16 cellular contexts compared by ENCODE assay signal in genomic region chr15:101100593-101101442, GRCh38.
"Had no signal": no experiment of that assay in that cellular context is flagged by ENCODE, and none has a peak within 500 bp of the region (broad histone marks: within the 10 kb centered on the region; RNA-seq: fewer than 3 reads in every experiment).

No MANE protein-coding gene starts in this region.

- H3K36me3 ChIP-seq: cardiac muscle cell, tibial nerve, vagina had no signal

- H3K27ac ChIP-seq: cardiac muscle cell, tibial nerve, vagina had no signal

- H3K36me3 Mint-ChIP-seq: activated naive CD8-positive, alpha-beta T cell; naive thymus-derived CD8-positive, alpha-beta T cell had no signal

- H3K9me3 Mint-ChIP-seq: activated T-helper 1 cell treated with anti-CD3 and anti-CD28 coated beads, Interleukin-12 subunit alpha, Interleukin-12 subunit beta, Interleukin-2, Interleukin-4 antibody, amounts not matched to agents 30 ng/mL and 10 ng/mL and 1 ng/mL, durations not matched to agents 14 hours and 24 hours and 36 hours; naive thymus-derived CD8-positive, alpha-beta T cell had no signal

- DNase-seq: activated CD4-positive, alpha-beta T cell treated with anti-CD3 and anti-CD28 coated beads for 36 hours; activated CD4-positive, alpha-beta T cell treated with anti-CD3 and anti-CD28 coated beads, Interleukin-2, amount 50 U/mL, for 48 hours; activated gamma-delta T cell treated with Interleukin-2 at 50 U/mL for 16 hours; left cardiac atrium; mesenchymal stem cell; retina had no signal

- H3K4me3 Mint-ChIP-seq: activated CD4-positive, alpha-beta T cell treated with anti-CD3 and anti-CD28 coated beads for 36 hours; activated naive CD8-positive, alpha-beta T cell; activated T-helper 1 cell treated with anti-CD3 and anti-CD28 coated beads, Interleukin-12 subunit alpha, Interleukin-12 subunit beta, Interleukin-2, Interleukin-4 antibody, amounts not matched to agents 30 ng/mL and 10 ng/mL and 1 ng/mL, durations not matched to agents 14 hours and 24 hours and 36 hours; naive thymus-derived CD8-positive, alpha-beta T cell; stimulated activated naive CD8-positive, alpha-beta T cell treated with anti-CD3 and anti-CD28 coated beads, Interleukin-15, Interleukin-2, amounts not matched to agents 100 ng/mL and 50 ng/mL, for 24 hours; T-helper 2 cell treated with Interferon-gamma antibody and Interleukin-4, amounts not matched to agents 5 μg/mL and 100 μg/mL, for 36 hours; WTC11 had no signal

- H3K4me1 Mint-ChIP-seq: activated CD4-positive, alpha-beta T cell treated with anti-CD3 and anti-CD28 coated beads for 36 hours had no signal

- H3K4me3 ChIP-seq: cardiac muscle cell, tibial nerve, vagina had no signal

- H3K27ac Mint-ChIP-seq: activated CD4-positive, alpha-beta T cell treated with anti-CD3 and anti-CD28 coated beads for 36 hours; activated naive CD8-positive, alpha-beta T cell; activated T-helper 1 cell treated with anti-CD3 and anti-CD28 coated beads, Interleukin-12 subunit alpha, Interleukin-12 subunit beta, Interleukin-2, Interleukin-4 antibody, amounts not matched to agents 30 ng/mL and 10 ng/mL and 1 ng/mL, durations not matched to agents 14 hours and 24 hours and 36 hours; stimulated activated naive CD8-positive, alpha-beta T cell treated with anti-CD3 and anti-CD28 coated beads, Interleukin-15, Interleukin-2, amounts not matched to agents 100 ng/mL and 50 ng/mL, for 24 hours; T-helper 2 cell treated with Interferon-gamma antibody and Interleukin-4, amounts not matched to agents 5 μg/mL and 100 μg/mL, for 36 hours; WTC11 had no signal

- H3K27me3 ChIP-seq: cardiac muscle cell, tibial nerve, vagina had no signal

- H3K9me3 ChIP-seq: tibial nerve, vagina had no signal

- ATAC-seq: activated CD4-positive, alpha-beta T cell treated with anti-CD3 and anti-CD28 coated beads for 36 hours; esophagus mucosa; left cardiac atrium; naive thymus-derived CD8-positive, alpha-beta T cell; WTC11 had no signal

- H3K27me3 Mint-ChIP-seq: activated naive CD8-positive, alpha-beta T cell; naive thymus-derived CD8-positive, alpha-beta T cell; stimulated activated naive CD8-positive, alpha-beta T cell treated with anti-CD3 and anti-CD28 coated beads, Interleukin-15, Interleukin-2, amounts not matched to agents 100 ng/mL and 50 ng/mL, for 24 hours had no signal
